20 cellular contexts compared by ENCODE assay signal in the genomic region with DNA sequence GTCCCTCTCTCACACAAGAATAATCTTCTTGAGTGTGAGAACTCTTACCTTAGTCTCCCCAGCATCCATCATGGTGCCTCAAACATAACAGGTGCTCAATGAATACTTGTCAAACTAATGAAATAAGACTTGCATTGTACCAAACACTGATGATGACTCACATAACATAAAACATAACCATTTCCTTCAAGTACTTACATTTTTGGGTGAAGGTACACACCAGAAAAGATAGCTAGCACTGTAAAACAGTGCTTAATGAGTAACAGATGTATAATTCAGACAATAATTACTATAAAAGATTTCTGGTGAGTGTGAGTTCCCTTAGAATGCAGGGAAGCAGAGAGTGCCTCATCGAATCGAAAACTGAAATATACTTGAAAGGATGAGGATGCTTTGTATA.
A peak's percentile ranks its signal among the peaks of the same experiment; 100 is the strongest.
DNase-seq lines count a peak whose midpoint lies in the region; ATAC-seq and TF ChIP-seq lines count a peak whose summit lies in the region.
"Had no signal": no experiment of that assay in that cellular context is flagged by ENCODE, and none has a peak within 500 bp of the region (broad histone marks: within the 10 kb centered on the region; RNA-seq: fewer than 3 reads in every experiment).

No MANE protein-coding gene starts in this region.

- H4K20me1 ChIP-seq in SK-N-SH (ENCODE audit: insufficient read depth) = no peaks in the 10 kb centered on the region
- H4K20me1 ChIP-seq: BLaER1 had no signal

- no peak overlapping the region for H2AFZ ChIP-seq in SK-N-SH (ENCODE audit: low read depth)
- H2AFZ ChIP-seq: GM23338 had no signal

- POLR2A ChIA-PET in SK-N-SH (lab: Yijun Ruan, JAX) = no interaction called here

- TF ChIP-seq CTCF in AG10803 (conservative IDR thresholded peaks at IDR 0.05; ENCODE audit: low read length) = no peak
- no peak for TF ChIP-seq CTCF in SK-N-SH (IDR thresholded peaks at IDR 0.05)

- H3F3A ChIP-seq in SK-N-SH (replicated peaks; ENCODE audit: insufficient read depth) = no peaks in the 10 kb centered on the region

- 24% methylated on average over 2 of the region's 2 CpGs for WGBS in SK-N-SH (ENCODE audit: low lambda C conversion rate)
- 80 to 98% methylated on average over 2 of the region's 2 CpGs for WGBS in aorta, 2 donors

- H3K27me3 ChIP-seq in SK-N-SH (ENCODE audit: insufficient read depth) (no peaks in the 10 kb centered on the region), aorta (ENCODE audit: control insufficient read depth in 1 of 2, insufficient read depth in 2 of 2, low read length in 1 of 2) (no peaks in the 10 kb centered on the region)

- no peaks in the 10 kb centered on the region for H3K79me2 ChIP-seq in SK-N-SH (ENCODE audit: insufficient read depth)

- CTCF ChIA-PET in SK-N-SH (lab: Yijun Ruan, JAX) = interaction anchor here (0.6 to 1.0 kb wide), 3 partner anchors 9 to 1094 kb away, joined by 3 to 6 read pairs (median 3); no protein-coding TSS in a partner anchor

- no peak for TF ChIP-seq RAD21 in SK-N-SH (IDR thresholded peaks at IDR 0.05; ENCODE audit: low read length)

- H3K4me2 ChIP-seq in SK-N-SH = no peak overlapping the region
- H3K4me2 ChIP-seq: BLaER1, GM23338 had no signal

- DNase-seq in AG10803 (ENCODE audit: low read depth) (peak; percentile 32), SK-N-SH (no peak), fibroblast of peridontal ligament (ENCODE audit: extremely low read depth) (peak; percentile 17), NCI-H748 (lab: John Stamatoyannopoulos, UW; ENCODE audit: unreplicated experiment) (no peak), ureter (ENCODE audit: low spot score) (no peak), aorta (no peak), T-helper 9 cell (no peak)
- DNase-seq: 8988T; CD4-positive, CD25-positive, alpha-beta regulatory T cell; CD8-positive, alpha-beta T cell; DMS 273 treated with DMSO at 0.1 percent for 48 hours; DMS79; EL; GDM1; H9 had no signal

- H3K9me3 ChIP-seq in SK-N-SH (no peaks in the 10 kb centered on the region), aorta (ENCODE audit: control insufficient read depth, low read length) (no peaks in the 10 kb centered on the region)

- TF ChIP-seq EP300 in SK-N-SH (IDR thresholded peaks at IDR 0.05; ENCODE audit: borderline replicate concordance in 1 of 2, low read depth in 1 of 2, low read length in 1 of 2) = peak; percentile 26 to 29; a peak in 1 of 4 replicates

- H3K9ac ChIP-seq in SK-N-SH = no peak overlapping the region
- H3K9ac ChIP-seq: BLaER1 had no signal

- intact Hi-C loops in aorta (cut with DNase I) = no loop called here

- no peaks in the 10 kb centered on the region; a peak in 1 of 4 replicates for H3K4me1 ChIP-seq in SK-N-SH (ENCODE audit: control insufficient read depth in 1 of 2, insufficient read depth in 2 of 2, low read depth in 1 of 2, low read length in 1 of 2)
- H3K4me1 ChIP-seq in aorta (ENCODE audit: control insufficient read depth in 1 of 2, insufficient read depth in 2 of 2, low read length in 2 of 2) = no peaks in the 10 kb centered on the region
- H3K4me1 ChIP-seq: BLaER1 had no signal

- no peaks in the 10 kb centered on the region for H3K9me2 ChIP-seq in SK-N-SH

- H3K27ac ChIP-seq in SK-N-SH (ENCODE audit: low read depth in 2 of 2, low read length in 1 of 2) (peak overlapping the region in 1 of 2 experiments; percentile 28; a peak in 1 of 4 replicates), aorta (ENCODE audit: low read depth in 1 of 2, low read length in 2 of 2) (no peak overlapping the region)
- H3K27ac ChIP-seq: BLaER1, C4-2B had no signal

- no peak for ATAC-seq in aorta (ENCODE audit: low FRiP score)
- ATAC-seq: CD8-positive, alpha-beta T cell; GM12878; GM23338; HCT116 had no signal

- H3K36me3 ChIP-seq in SK-N-SH (replicated peaks in 1 of 2; ENCODE audit: control insufficient read depth in 1 of 2, insufficient read depth in 2 of 2, low read length in 1 of 2) (no peaks in the 10 kb centered on the region), aorta (ENCODE audit: control insufficient read depth in 1 of 2, insufficient read depth in 2 of 2, low read length in 1 of 2) (no peaks in the 10 kb centered on the region)
- H3K36me3 ChIP-seq: BLaER1 had no signal

- H3K4me3 ChIP-seq in AG10803 (ENCODE audit: low read length) = no peak overlapping the region
- no peak overlapping the region for H3K4me3 ChIP-seq in SK-N-SH (ENCODE audit: low read depth in 2 of 2, low read length in 1 of 2)
- H3K4me3 ChIP-seq in aorta (ENCODE audit: low read length in 2 of 2) = no peak overlapping the region
- H3K4me3 ChIP-seq: BLaER1, GM12878, GM23338 had no signal

TF ChIP-seq in SK-N-SH, 30 proteins besides CTCF, POLR2A, EP300 and RAD21:
- TF ChIP-seq TCF12 (IDR thresholded peaks at IDR 0.05) (peak; percentile 79), JUND (IDR thresholded peaks at IDR 0.05) (peak; percentile 40), PBX3 (IDR thresholded peaks at IDR 0.05) (peak; percentile 49; the same call in 1 of the 2 replicates)
- TF ChIP-seq, protein P1, sequence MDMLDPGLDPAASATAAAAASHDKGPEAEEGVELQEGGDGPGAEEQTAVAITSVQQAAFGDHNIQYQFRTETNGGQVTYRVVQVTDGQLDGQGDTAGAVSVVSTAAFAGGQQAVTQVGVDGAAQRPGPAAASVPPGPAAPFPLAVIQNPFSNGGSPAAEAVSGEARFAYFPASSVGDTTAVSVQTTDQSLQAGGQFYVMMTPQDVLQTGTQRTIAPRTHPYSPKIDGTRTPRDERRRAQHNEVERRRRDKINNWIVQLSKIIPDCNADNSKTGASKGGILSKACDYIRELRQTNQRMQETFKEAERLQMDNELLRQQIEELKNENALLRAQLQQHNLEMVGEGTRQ (IDR thresholded peaks at IDR 0.05; ENCODE audit: borderline replicate concordance, low read depth, low read length) = no peak

Comparison
In these comparisons a context has a peak if more than half of its experiments do, and no peak if none do; other contexts are left out.
1. DNase-seq: peak in AG10803 (single experiment) and fibroblast of peridontal ligament (single experiment); none in SK-N-SH (single experiment), NCI-H748 (single experiment), ureter (single experiment), aorta (0 of 2) and T-helper 9 cell (single experiment).